In the genomic region with DNA sequence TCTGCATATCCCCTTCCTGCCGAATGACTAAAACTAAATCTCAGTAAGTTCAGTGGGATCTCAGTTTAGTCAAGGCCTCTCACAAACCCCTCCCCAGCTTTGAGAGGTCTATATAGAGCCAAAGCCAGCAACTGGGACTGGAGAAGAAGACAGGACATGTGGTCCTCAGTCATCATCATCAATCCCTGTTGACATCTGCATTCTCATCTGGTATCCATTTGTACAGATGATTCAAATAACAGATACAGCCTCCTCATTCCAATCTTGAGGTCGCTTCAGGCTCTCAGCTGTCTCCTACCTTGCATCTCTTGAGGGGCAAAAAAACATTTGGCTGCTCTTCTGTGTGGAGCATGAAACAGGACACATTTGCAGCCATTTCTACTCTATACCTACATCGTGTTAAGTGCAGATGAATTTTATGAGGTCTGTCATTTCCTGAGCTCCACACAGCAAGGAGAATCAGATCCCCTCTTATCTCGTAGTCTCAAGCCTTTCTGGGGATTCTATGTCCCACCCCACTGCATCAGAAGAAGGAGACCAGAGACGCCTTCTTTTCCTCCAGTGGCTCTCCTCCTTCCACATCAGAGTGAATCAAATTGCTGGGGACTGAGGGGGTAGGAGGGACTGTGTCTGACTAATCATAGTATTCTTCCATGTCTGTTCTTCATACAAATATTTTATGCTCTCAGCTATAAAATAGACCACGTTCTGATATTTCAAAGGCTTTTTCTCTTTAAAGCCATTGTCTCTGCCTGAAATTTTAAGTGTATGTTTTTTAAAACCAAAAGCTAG, we compare ENCODE assay signal across 18 cellular contexts. TPM values are rescaled to one million over a fixed set of nuclear protein-coding genes. Genes with fewer than 3 reads are reported as not detected.
DNase-seq lines count a peak whose midpoint lies in the region; ATAC-seq and TF ChIP-seq lines count a peak whose summit lies in the region.
"Had no signal": no experiment of that assay in that cellular context is flagged by ENCODE, and none has a peak within 500 bp of the region (broad histone marks: within the 10 kb centered on the region; RNA-seq: fewer than 3 reads in every experiment).

No MANE protein-coding gene starts in this region.

- H3K27ac ChIP-seq in IMR-90 (ENCODE audit: insufficient read depth, low read length) = peak overlapping the region; percentile 81; the same call in 1 of the 2 replicates
- no peak overlapping the region for H3K27ac ChIP-seq in brain microvascular endothelial cell
- H3K27ac ChIP-seq: C4-2B had no signal

- DNase-seq in GM03348 (ENCODE audit: low spot score) = peak; percentile 39
- DNase-seq in IMR-90 = no peak
- DNase-seq in fibroblast of mammary gland (ENCODE audit: low read depth) = peak; percentile 90
- no peak for DNase-seq in NCI-H1092 (lab: John Stamatoyannopoulos, UW)
- no peak for DNase-seq in mesenteric fat pad (ENCODE audit: low spot score)
- DNase-seq in brain microvascular endothelial cell = no peak
- DNase-seq: Calu3; CD8-positive, alpha-beta memory T cell; GDM1; H9; NCI-H1417; NCI-H187; NCI-H446 treated with DMSO at 0.1 percent for 48 hours; NCI-H526 treated with DMSO at 0.1 percent for 48 hours; Right ventricle myocardium superior; SW 1271 had no signal

- H4K91ac ChIP-seq in IMR-90 (ENCODE audit: insufficient read depth, low read depth, low read length) = peak overlapping the region; percentile 91

- no TSS peak for BruUV-seq in IMR-90 (replicated peaks; lab: Mats Ljungman, UMichigan)

- H3K4ac ChIP-seq in IMR-90 (ENCODE audit: low read depth, low read length) = peak overlapping the region; percentile 72

- H4K5ac ChIP-seq in IMR-90 (ENCODE audit: low read depth, low read length) = peak overlapping the region; percentile 93

- ATAC-seq in IMR-90 (ENCODE audit: low read depth) = no peak
- no peak for ATAC-seq in GM21825 (IDR thresholded peaks at IDR 0.05; ENCODE audit: unreplicated experiment)

- POLR2A ChIA-PET in IMR-90 (lab: Charles Lee; ENCODE audit: unreplicated experiment) = no interaction called here

- H2BK120ac ChIP-seq in IMR-90 (ENCODE audit: low read depth, low read length) = peak overlapping the region; percentile 97

- H2AFZ ChIP-seq in IMR-90 (replicated peaks; ENCODE audit: low read length, poor library complexity) = peak overlapping the region; percentile 63

- no peak for TF ChIP-seq CTCF in IMR-90 (conservative IDR thresholded peaks at IDR 0.05; ENCODE audit: low read depth, low read length)
- no peak for TF ChIP-seq CTCF in fibroblast of mammary gland (conservative IDR thresholded peaks at IDR 0.05; ENCODE audit: control insufficient read depth, insufficient read depth, low read depth, low read length)
- TF ChIP-seq CTCF in brain microvascular endothelial cell (IDR thresholded peaks at IDR 0.05; ENCODE audit: low read depth, low read length, missing control alignments) = no peak

- no peaks in the 10 kb centered on the region for H3K27me3 ChIP-seq in IMR-90 (ENCODE audit: control insufficient read depth, insufficient read depth, low read length)
- no peaks in the 10 kb centered on the region for H3K27me3 ChIP-seq in brain microvascular endothelial cell (replicated peaks)

- H2BK20ac ChIP-seq in IMR-90 (ENCODE audit: low read depth, low read length) = peak overlapping the region; percentile 93

- dilution Hi-C loops in IMR-90 (cut with HindIII; ENCODE audit: low sequenced_read_pairs, unreplicated experiment) = no loop called here

- H3K23ac ChIP-seq in IMR-90 (ENCODE audit: low read depth, low read length) = peak overlapping the region; percentile 61

- peak overlapping the region; percentile 91 for H3K18ac ChIP-seq in IMR-90 (ENCODE audit: low read depth, low read length)

- H3K4me2 ChIP-seq in IMR-90 (ENCODE audit: low read depth, low read length) = no peak overlapping the region

- H3K9me1 ChIP-seq in IMR-90 (ENCODE audit: insufficient read depth, low read length) = peaks cover 12% of the 10 kb centered on the region

- no peak for TF ChIP-seq RAD21 in IMR-90 (IDR thresholded peaks at IDR 0.05; ENCODE audit: low read length)

- H4K8ac ChIP-seq in IMR-90 (ENCODE audit: low read depth in 2 of 2, low read length in 2 of 2) = peak overlapping the region; percentile 58 to 90; a peak in 3 of 4 replicates

- peak overlapping the region; percentile 93 for H2BK5ac ChIP-seq in IMR-90 (ENCODE audit: low read depth, low read length, poor library complexity, severe bottlenecking)

- H3K4me3 ChIP-seq in IMR-90 (ENCODE audit: insufficient read depth, low read depth, low read length) (no peak overlapping the region), fibroblast of mammary gland (ENCODE audit: control insufficient read depth, low read depth, low read length) (no peak overlapping the region), brain microvascular endothelial cell (ENCODE audit: low read depth, low read length) (no peak overlapping the region)

- WGBS in IMR-90 (ENCODE audit: extremely low coverage in 2 of 2, insufficient read length in 1 of 2), 2 experiments = no CpG with 5 or more reads among the region's 6 CpGs

- CTCF ChIA-PET in IMR-90 (lab: Yijun Ruan, JAX) = interaction anchor here (1.0 kb wide), 1 partner anchor 105 kb away, joined by 3 read pairs; no protein-coding TSS in a partner anchor

- no peak for TF ChIP-seq POLR2A in IMR-90 (IDR thresholded peaks at IDR 0.05; ENCODE audit: low read depth, low read length)

- no peak overlapping the region for H2AK9ac ChIP-seq in IMR-90 (replicated peaks; ENCODE audit: low read depth, low read length, poor library complexity)

- no peaks in the 10 kb centered on the region for H4K20me1 ChIP-seq in IMR-90 (ENCODE audit: insufficient read depth, low read length)

- no peaks in the 10 kb centered on the region for H3K9me3 ChIP-seq in IMR-90 (ENCODE audit: control insufficient read depth, insufficient read depth, low read length)

- H3K56ac ChIP-seq in IMR-90 (ENCODE audit: extremely low read depth, insufficient read depth, low read length) = 0 out of 2 replicates have a peak overlapping the region, but pooled peaks have one; percentile 17

- H3K79me1 ChIP-seq in IMR-90 (ENCODE audit: low read depth in 1 of 2, low read length in 2 of 2) = peaks cover 10 to 24% of the 10 kb centered on the region in 2 experiments; a peak in 3 of 4 replicates

- peak overlapping the region; percentile 94 for H2BK15ac ChIP-seq in IMR-90 (ENCODE audit: low read depth, low read length)

- peak overlapping the region; percentile 86 for H2AK5ac ChIP-seq in IMR-90 (ENCODE audit: low read depth, low read length)

- intact Hi-C loops in IMR-90 (cut with micrococcal nuclease) = no loop called here

- H3K36me3 ChIP-seq in IMR-90 (ENCODE audit: control insufficient read depth, insufficient read depth, low read length) (no peaks in the 10 kb centered on the region), brain microvascular endothelial cell (replicated peaks) (no peaks in the 10 kb centered on the region)

- peak overlapping the region; percentile 91 for H3K14ac ChIP-seq in IMR-90 (replicated peaks; ENCODE audit: low read depth, low read length)

- H3K9ac ChIP-seq in IMR-90 (ENCODE audit: low read depth, low read length) = no peak overlapping the region

- in situ Hi-C loops in IMR-90 (cut with MboI; ENCODE audit: low sequenced_read_pairs) = no loop called here
- in situ Hi-C loops in brain microvascular endothelial cell (cut with HindIII; ENCODE audit: low pct_ligation_motif_present, low sequenced_read_pairs) = no loop called here

- peaks cover 17% of the 10 kb centered on the region for H3K4me1 ChIP-seq in IMR-90 (ENCODE audit: control insufficient read depth, insufficient read depth, low read length)

TF ChIP-seq in IMR-90, 13 proteins besides CTCF, POLR2A, EP300 and RAD21:
- TF ChIP-seq NFE2L2 (IDR thresholded peaks at IDR 0.05; ENCODE audit: low read depth, low read length) (no peak), MAFK (IDR thresholded peaks at IDR 0.05; ENCODE audit: low read depth, low read length) (no peak), BHLHE40 (IDR thresholded peaks at IDR 0.05; ENCODE audit: low read depth, low read length) (no peak)

RNA-seq across cellular contexts. Expression of gene RECK, which starts 4.7 kb away (rescaled TPM):
- 23.5 and 27.2 TPM in 2 replicates for total RNA-seq in IMR-90 (2012; rRNA removed)
- polyA plus RNA-seq in IMR-90 (2012; rRNA removed) = 38.5 and 44.0 TPM in 2 replicates
- polyA plus RNA-seq in IMR-90 (2012; cell fraction: cytosol; rRNA removed) = 20.8 and 23.4 TPM in 2 replicates
- polyA plus RNA-seq in IMR-90 (2012; cell fraction: nucleus; rRNA removed; ENCODE audit: low replicate concordance) = 17.3 and 54.7 TPM in 2 replicates
- 18.5 TPM for total RNA-seq in mesenteric fat pad

Comparison
In these comparisons a context has a peak if more than half of its experiments do, and no peak if none do; other contexts are left out.
1. DNase-seq: peak in GM03348 (single experiment) and fibroblast of mammary gland (single experiment); none in IMR-90 (single experiment), NCI-H1092 (single experiment), mesenteric fat pad (single experiment) and brain microvascular endothelial cell (single experiment).